In the genomic region with DNA sequence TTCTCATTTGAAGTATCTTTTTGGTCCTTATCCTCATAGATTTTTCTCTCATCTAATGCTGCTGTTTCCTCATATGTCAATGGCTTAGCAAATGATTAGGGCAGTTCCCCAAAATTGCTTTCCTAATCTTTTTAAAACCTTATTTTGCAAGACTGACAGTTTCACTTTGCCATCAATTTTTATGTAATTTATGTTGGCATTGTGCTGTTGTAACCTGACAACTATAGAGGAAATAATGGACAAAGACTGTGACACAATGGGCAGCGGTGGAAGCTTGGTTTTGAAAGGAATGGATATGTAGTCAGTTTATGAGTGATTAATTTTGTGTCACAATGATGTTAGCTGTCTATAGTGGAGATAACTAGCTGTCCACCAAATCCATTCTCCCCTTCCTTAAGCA, we compare ENCODE assay signal across 16 cellular contexts.
"Had no signal": no experiment of that assay in that cellular context is flagged by ENCODE, and none has a peak within 500 bp of the region (broad histone marks: within the 10 kb centered on the region; RNA-seq: fewer than 3 reads in every experiment).

No MANE protein-coding gene starts in this region.

- H3K9me3 ChIP-seq: colonic mucosa, ovary, sigmoid colon, uterus had no signal

- DNase-seq: activated CD4-positive, alpha-beta T cell treated with anti-CD3 and anti-CD28 coated beads, Interleukin-2, amount 10 ng/mL, durations not matched to agents 24 days and 14 days; activated naive CD4-positive, alpha-beta T cell treated with anti-CD3 and anti-CD28 coated beads for 36 hours; colonic mucosa; foreskin melanocyte; heart left ventricle; kidney; left ventricle myocardium inferior; ovary; sigmoid colon; stimulated activated CD4-positive, alpha-beta T cell treated with anti-CD3 and anti-CD28 coated beads, Interleukin-12 subunit alpha, Interleukin-12 subunit beta, amount 100 ng/mL, for 4 hours; stimulated activated CD4-positive, alpha-beta T cell treated with anti-CD3 and anti-CD28 coated beads, Interleukin-2, amount 100 ng/mL, for 48 hours; uterus had no signal

- H3K4me3 ChIP-seq: colonic mucosa, heart left ventricle, left ventricle myocardium inferior, ovary, sigmoid colon, uterus had no signal

- ATAC-seq: activated T-helper 17 cell treated with anti-CD3 and anti-CD28 coated beads, Interleukin-2, amount 50 U/mL, for 72 hours; heart left ventricle; WTC11 had no signal

- H3K27ac Mint-ChIP-seq: activated CD4-positive, alpha-beta T cell treated with anti-CD3 and anti-CD28 coated beads, Interleukin-2, amount 10 ng/mL, durations not matched to agents 24 days and 14 days; activated naive CD4-positive, alpha-beta T cell treated with anti-CD3 and anti-CD28 coated beads for 36 hours; activated T-helper 17 cell treated with anti-CD3 and anti-CD28 coated beads, Interleukin-2, amount 50 U/mL, for 72 hours; stimulated activated naive CD8-positive, alpha-beta T cell treated with anti-CD3 and anti-CD28 coated beads, Interleukin-15, Interleukin-2, amounts not matched to agents 100 ng/mL and 50 ng/mL, for 24 hours; WTC11 had no signal

- H3K27me3 Mint-ChIP-seq: activated T-helper 17 cell treated with anti-CD3 and anti-CD28 coated beads, Interleukin-2, amount 50 U/mL, for 72 hours had no signal

- H3K4me3 Mint-ChIP-seq: activated CD4-positive, alpha-beta T cell treated with anti-CD3 and anti-CD28 coated beads, Interleukin-2, amount 10 ng/mL, durations not matched to agents 24 days and 14 days; activated naive CD4-positive, alpha-beta T cell treated with anti-CD3 and anti-CD28 coated beads for 36 hours; activated T-helper 17 cell treated with anti-CD3 and anti-CD28 coated beads, Interleukin-2, amount 50 U/mL, for 72 hours; neural crest cell; stimulated activated naive CD8-positive, alpha-beta T cell treated with anti-CD3 and anti-CD28 coated beads, Interleukin-15, Interleukin-2, amounts not matched to agents 100 ng/mL and 50 ng/mL, for 24 hours; WTC11 had no signal

- H3K27ac ChIP-seq: colonic mucosa, left ventricle myocardium inferior, ovary, sigmoid colon, uterus had no signal

- H3K36me3 Mint-ChIP-seq: WTC11 had no signal

- H3K36me3 ChIP-seq: colonic mucosa, heart left ventricle, left ventricle myocardium inferior, ovary, sigmoid colon, uterus had no signal

- H3K4me1 Mint-ChIP-seq: WTC11 had no signal

- H3K27me3 ChIP-seq: colonic mucosa, heart left ventricle, ovary, sigmoid colon, uterus had no signal

- H3K9me3 Mint-ChIP-seq: activated T-helper 17 cell treated with anti-CD3 and anti-CD28 coated beads, Interleukin-2, amount 50 U/mL, for 72 hours; neural crest cell; WTC11 had no signal

- H3K4me1 ChIP-seq: colonic mucosa, left ventricle myocardium inferior, sigmoid colon, uterus had no signal
